1 cellular context compared by ENCODE assay signal in the genomic region with DNA sequence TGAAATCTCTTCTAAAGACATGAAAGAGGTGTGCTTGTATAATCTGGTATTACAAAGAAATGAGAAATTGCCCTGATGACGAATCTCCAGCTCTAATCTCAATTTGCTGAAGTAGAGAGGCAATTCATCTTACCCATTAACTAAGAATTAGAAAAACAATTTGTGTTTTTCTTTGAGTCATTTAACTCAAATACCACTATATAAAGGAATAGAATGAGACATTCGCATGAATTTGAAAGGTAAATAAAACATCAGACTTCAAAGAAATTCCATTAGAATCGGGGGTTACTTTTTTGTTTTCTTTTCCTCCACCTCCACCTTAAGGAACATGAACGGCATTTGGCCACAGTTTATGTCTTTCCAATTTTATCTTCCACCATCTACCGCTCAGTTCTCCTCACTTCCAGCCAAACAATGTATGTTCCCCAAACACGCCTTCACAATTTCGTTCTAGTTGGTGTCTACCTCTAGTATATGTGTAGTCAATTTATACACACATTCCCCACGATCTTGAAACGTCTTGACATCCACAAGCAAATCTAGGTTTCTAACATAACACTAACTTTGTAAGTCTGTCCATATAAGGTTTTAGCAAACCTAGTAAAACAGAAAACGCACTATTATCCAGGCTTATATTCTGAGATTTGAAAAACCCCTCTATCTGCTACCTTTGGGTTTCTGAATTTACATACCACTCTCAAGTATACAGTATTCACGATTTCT.
TF ChIP-seq lines count a peak whose summit lies in the region.

No MANE protein-coding gene starts in this region.

TF ChIP-seq in GM12878, 131 proteins besides CTCF, POLR2A, EP300 and RAD21 (continued from another document):
- TF ChIP-seq, protein P1, sequence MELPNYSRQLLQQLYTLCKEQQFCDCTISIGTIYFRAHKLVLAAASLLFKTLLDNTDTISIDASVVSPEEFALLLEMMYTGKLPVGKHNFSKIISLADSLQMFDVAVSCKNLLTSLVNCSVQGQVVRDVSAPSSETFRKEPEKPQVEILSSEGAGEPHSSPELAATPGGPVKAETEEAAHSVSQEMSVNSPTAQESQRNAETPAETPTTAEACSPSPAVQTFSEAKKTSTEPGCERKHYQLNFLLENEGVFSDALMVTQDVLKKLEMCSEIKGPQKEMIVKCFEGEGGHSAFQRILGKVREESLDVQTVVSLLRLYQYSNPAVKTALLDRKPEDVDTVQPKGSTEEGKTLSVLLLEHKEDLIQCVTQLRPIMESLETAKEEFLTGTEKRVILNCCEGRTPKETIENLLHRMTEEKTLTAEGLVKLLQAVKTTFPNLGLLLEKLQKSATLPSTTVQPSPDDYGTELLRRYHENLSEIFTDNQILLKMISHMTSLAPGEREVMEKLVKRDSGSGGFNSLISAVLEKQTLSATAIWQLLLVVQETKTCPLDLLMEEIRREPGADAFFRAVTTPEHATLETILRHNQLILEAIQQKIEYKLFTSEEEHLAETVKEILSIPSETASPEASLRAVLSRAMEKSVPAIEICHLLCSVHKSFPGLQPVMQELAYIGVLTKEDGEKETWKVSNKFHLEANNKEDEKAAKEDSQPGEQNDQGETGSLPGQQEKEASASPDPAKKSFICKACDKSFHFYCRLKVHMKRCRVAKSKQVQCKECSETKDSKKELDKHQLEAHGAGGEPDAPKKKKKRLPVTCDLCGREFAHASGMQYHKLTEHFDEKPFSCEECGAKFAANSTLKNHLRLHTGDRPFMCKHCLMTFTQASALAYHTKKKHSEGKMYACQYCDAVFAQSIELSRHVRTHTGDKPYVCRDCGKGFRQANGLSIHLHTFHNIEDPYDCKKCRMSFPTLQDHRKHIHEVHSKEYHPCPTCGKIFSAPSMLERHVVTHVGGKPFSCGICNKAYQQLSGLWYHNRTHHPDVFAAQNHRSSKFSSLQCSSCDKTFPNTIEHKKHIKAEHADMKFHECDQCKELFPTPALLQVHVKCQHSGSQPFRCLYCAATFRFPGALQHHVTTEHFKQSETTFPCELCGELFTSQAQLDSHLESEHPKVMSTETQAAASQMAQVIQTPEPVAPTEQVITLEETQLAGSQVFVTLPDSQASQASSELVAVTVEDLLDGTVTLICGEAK (IDR thresholded peaks at IDR 0.05; ENCODE audit: borderline replicate concordance): no peak
- TF ChIP-seq KAT2A (conservative IDR thresholded peaks at IDR 0.05; ENCODE audit: control insufficient read depth, low read depth, low read length) (no peak), CHD4 (IDR thresholded peaks at IDR 0.05) (no peak), NFIC (IDR thresholded peaks at IDR 0.05; ENCODE audit: low read depth, low read length) (no peak), NRF1 (conservative IDR thresholded peaks at IDR 0.05; ENCODE audit: low read depth, low read length) (no peak), FOS (IDR thresholded peaks at IDR 0.05; ENCODE audit: borderline replicate concordance, extremely low read depth, insufficient read length) (no peak)
